9 cellular contexts compared by ENCODE assay signal in the genomic region with DNA sequence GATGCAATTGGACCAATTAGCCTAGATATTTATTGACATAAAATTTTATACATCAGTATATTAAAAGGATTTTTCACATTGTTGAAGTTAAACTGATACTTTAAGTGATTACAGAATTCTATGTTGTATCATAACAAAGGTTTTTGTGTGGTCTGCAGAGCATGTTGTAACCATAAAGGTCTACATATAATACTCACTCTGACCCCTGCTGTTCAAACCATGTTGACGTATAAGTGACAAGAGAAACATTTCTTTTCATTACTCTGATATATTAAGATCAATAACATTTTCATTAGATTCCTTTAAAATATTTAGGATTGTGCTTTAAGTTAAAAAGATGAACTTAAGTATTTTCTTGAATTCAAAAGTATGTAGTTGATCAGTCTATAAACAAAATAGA.
DNase-seq lines count a peak whose midpoint lies in the region; ATAC-seq and FAIRE-seq lines count a peak whose summit lies in the region.
"Had no signal": no experiment of that assay in that cellular context is flagged by ENCODE, and none has a peak within 500 bp of the region (broad histone marks: within the 10 kb centered on the region; RNA-seq: fewer than 3 reads in every experiment).

No MANE protein-coding gene starts in this region.

- H3K4me1 Mint-ChIP-seq in CD4-positive, CD25-positive, alpha-beta regulatory T cell = no peaks in the 10 kb centered on the region

- no peaks in the 10 kb centered on the region for H3K4me1 ChIP-seq in CD4-positive, CD25-positive, alpha-beta regulatory T cell (ENCODE audit: control insufficient read depth, insufficient read depth, low read length, poor library complexity, severe bottlenecking)

- H3K36me3 Mint-ChIP-seq in CD4-positive, CD25-positive, alpha-beta regulatory T cell = no peaks in the 10 kb centered on the region

- H3K27me3 ChIP-seq in CD4-positive, CD25-positive, alpha-beta regulatory T cell (ENCODE audit: control insufficient read depth, insufficient read depth, low read length) = no peaks in the 10 kb centered on the region

- H3K4me3 Mint-ChIP-seq in CD4-positive, CD25-positive, alpha-beta regulatory T cell = no peak overlapping the region
- H3K4me3 Mint-ChIP-seq: activated T-cell treated with anti-CD3 and anti-CD28 coated beads, Interleukin-2, amount 50 U/mL, for 4 hours had no signal

- no peak overlapping the region for H3K27ac Mint-ChIP-seq in CD4-positive, CD25-positive, alpha-beta regulatory T cell

- peak; percentile 43 for FAIRE-seq in endometrium (lab: Jason Lieb, UNC)

- H3K9me3 Mint-ChIP-seq in CD4-positive, CD25-positive, alpha-beta regulatory T cell = no peaks in the 10 kb centered on the region
- H3K9me3 Mint-ChIP-seq: activated T-cell treated with anti-CD3 and anti-CD28 coated beads, Interleukin-2, amount 50 U/mL, for 4 hours had no signal

- ATAC-seq in CD4-positive, CD25-positive, alpha-beta regulatory T cell (ENCODE audit: low read depth in 2 of 2) = no peak
- peak; percentile 79 for ATAC-seq in GM18909 (IDR thresholded peaks at IDR 0.05; ENCODE audit: poor library complexity, unreplicated experiment)
- ATAC-seq: activated T-cell treated with anti-CD3 and anti-CD28 coated beads, Interleukin-2, amount 50 U/mL, for 4 hours had no signal

- H3K9me3 ChIP-seq in CD4-positive, CD25-positive, alpha-beta regulatory T cell (ENCODE audit: control insufficient read depth in 2 of 2, low read length in 2 of 2) = no peaks in the 10 kb centered on the region

- no peak overlapping the region for H3K4me3 ChIP-seq in CD4-positive, CD25-positive, alpha-beta regulatory T cell (ENCODE audit: low read depth, low read length)

- DNase-seq in CD4-positive, CD25-positive, alpha-beta regulatory T cell = peak in 2 of 3 donors; percentile 13 to 33
- DNase-seq in NCI-H1105 (lab: John Stamatoyannopoulos, UW) = peak; percentile 4
- no peak for DNase-seq in cortex of kidney (lab: John Stamatoyannopoulos, UW)
- DNase-seq in SK-N-DZ (ENCODE audit: low spot score) = no peak
- DNase-seq in AG08396 (ENCODE audit: low spot score) = no peak
- no peak for DNase-seq in activated CD4-positive, alpha-beta T cell treated with anti-CD3 and anti-CD28 coated beads for 48 hours
- DNase-seq: activated T-cell treated with anti-CD3 and anti-CD28 coated beads, Interleukin-2, amount 50 U/mL, for 4 hours had no signal

- H3K27me3 Mint-ChIP-seq in CD4-positive, CD25-positive, alpha-beta regulatory T cell = no peaks in the 10 kb centered on the region

- no peak overlapping the region for H3K27ac ChIP-seq in CD4-positive, CD25-positive, alpha-beta regulatory T cell (ENCODE audit: insufficient read depth, low read length, poor library complexity, severe bottlenecking)

- H3K36me3 ChIP-seq in CD4-positive, CD25-positive, alpha-beta regulatory T cell (ENCODE audit: control insufficient read depth, insufficient read depth, low read length) = no peaks in the 10 kb centered on the region

Comparison
In these comparisons a context has a peak if more than half of its experiments do, and no peak if none do; other contexts are left out.
1. DNase-seq: peak in CD4-positive, CD25-positive, alpha-beta regulatory T cell (2 of 3) and NCI-H1105 (single experiment); none in cortex of kidney (single experiment), SK-N-DZ (single experiment), AG08396 (single experiment) and activated CD4-positive, alpha-beta T cell treated with anti-CD3 and anti-CD28 coated beads for 48 hours (single experiment).